15 cellular contexts compared by ENCODE assay signal in genomic region chr21:44883250-44883649, GRCh38. TPM values are rescaled to one million over a fixed set of nuclear protein-coding genes. Genes with fewer than 3 reads are reported as not detected.
DNase-seq lines count a peak whose midpoint lies in the region; ATAC-seq, FAIRE-seq and TF ChIP-seq lines count a peak whose summit lies in the region.
"Had no signal": no experiment of that assay in that cellular context is flagged by ENCODE, and none has a peak within 500 bp of the region (broad histone marks: within the 10 kb centered on the region; RNA-seq: fewer than 3 reads in every experiment).

No MANE protein-coding gene starts in this region.

- H3K4me1 Mint-ChIP-seq in Calu3 (ENCODE audit: low read depth, unreplicated experiment) (peaks cover 19% of the 10 kb centered on the region), T-cell (peaks cover 23 to 32% (median 24%) of the 10 kb centered on the region in 3 donors)

- H3K79me2 ChIP-seq in HepG2 (ENCODE audit: insufficient read depth, low read length) (no peaks in the 10 kb centered on the region), osteoblast (ENCODE audit: insufficient read depth, low read length) (no peaks in the 10 kb centered on the region)

- no peak for FAIRE-seq in HepG2 (lab: Jason Lieb, UNC)
- FAIRE-seq: GM12891, GM18507 had no signal

- CTCF ChIA-PET in HepG2 (lab: Yijun Ruan, JAX; ENCODE audit: low intra/inter-chr PET ratio, low total read pairs) (no interaction called here), Calu3 (lab: Charles Lee) (interaction anchor here (0.5 kb wide), 1 partner anchor 9 kb away, joined by 5 read pairs; no protein-coding TSS in a partner anchor), T-cell (lab: Charles Lee) (interaction anchor here in 1 of 2 donors (0.6 kb wide), 1 partner anchor 24 kb away, joined by 4 read pairs; no protein-coding TSS in a partner anchor)

- H3K9me3 Mint-ChIP-seq in Calu3 (ENCODE audit: low read depth, unreplicated experiment) (no peaks in the 10 kb centered on the region), T-cell (no peaks in the 10 kb centered on the region)

- TF ChIP-seq POLR2A in right lobe of liver (IDR thresholded peaks at IDR 0.05) = no peak
- no peak for TF ChIP-seq POLR2A in HepG2 (IDR thresholded peaks at IDR 0.05; ENCODE audit: insufficient read depth in 1 of 2, low read depth in 2 of 2, low read length in 2 of 2)

- H3K4me1 ChIP-seq in right lobe of liver (peaks cover 0 to 26% (median 13%) of the 10 kb centered on the region in 4 donors), HepG2 (ENCODE audit: insufficient read depth, low read length) (peaks cover 79% of the 10 kb centered on the region), RWPE2 (ENCODE audit: insufficient read depth, poor library complexity, severe bottlenecking) (peaks cover 46% of the 10 kb centered on the region), osteoblast (ENCODE audit: insufficient read depth, low read length) (peaks cover 21% of the 10 kb centered on the region)

- WGBS in right lobe of liver (ENCODE audit: insufficient coverage, low coverage, low lambda C conversion rate, missing lambda C conversion rate) = 73% methylated on average over 3 of the region's 11 CpGs
- 100% methylated on average over 4 of the region's 11 CpGs for WGBS in HepG2 (ENCODE audit: low lambda C conversion rate)

- H2AFZ ChIP-seq in HepG2 (ENCODE audit: low read length) = no peak overlapping the region
- no peak overlapping the region for H2AFZ ChIP-seq in osteoblast (ENCODE audit: low read length)

- BruUV-seq in HepG2 (replicated peaks; lab: Mats Ljungman, UMichigan) (no TSS peak), Calu3 (replicated peaks; lab: Mats Ljungman, UMichigan) (no TSS peak)

- POLR2A ChIA-PET in HepG2 (lab: Yijun Ruan, JAX) (interaction anchor here (1.5 kb wide), 1 partner anchor 31 kb away, joined by 3 read pairs; no protein-coding TSS in a partner anchor), T-cell (lab: Charles Lee) (no interaction called here)

- no peak for TF ChIP-seq RAD21 in HepG2 (CRISPR knock-in tag; IDR thresholded peaks at IDR 0.05)

- H4K20me1 ChIP-seq in HepG2 (ENCODE audit: insufficient read depth, low read length) = no peaks in the 10 kb centered on the region
- no peaks in the 10 kb centered on the region for H4K20me1 ChIP-seq in osteoblast (ENCODE audit: insufficient read depth, low read length)

- no peak overlapping the region for H3K9ac ChIP-seq in HepG2 (ENCODE audit: insufficient read depth, low read depth, low read length)

- no peaks in the 10 kb centered on the region for H3K36me3 ChIP-seq in right lobe of liver
- no peaks in the 10 kb centered on the region; a peak in 1 of 5 replicates for H3K36me3 ChIP-seq in HepG2 (replicated peaks in 1 of 2; ENCODE audit: control insufficient read depth in 1 of 2, insufficient read depth in 2 of 2, low read length in 2 of 2)
- H3K36me3 ChIP-seq in RWPE2 (ENCODE audit: low read depth) = no peaks in the 10 kb centered on the region
- no peaks in the 10 kb centered on the region for H3K36me3 ChIP-seq in osteoblast (ENCODE audit: insufficient read depth, low read length)

- H3K4me3 Mint-ChIP-seq in Calu3 (ENCODE audit: low read depth, unreplicated experiment) (no peak overlapping the region), T-cell (no peak overlapping the region)

- H3K27ac Mint-ChIP-seq in Calu3 (ENCODE audit: unreplicated experiment) (no peak overlapping the region), T-cell (peak overlapping the region in 1 of 2 donors; percentile 23)

- H3K27me3 ChIP-seq in right lobe of liver (no peaks in the 10 kb centered on the region), HepG2 (ENCODE audit: control insufficient read depth in 1 of 2, insufficient read depth in 2 of 2, low read length in 2 of 2) (no peaks in the 10 kb centered on the region), RWPE2 (ENCODE audit: insufficient read depth, poor library complexity, severe bottlenecking) (no peaks in the 10 kb centered on the region), osteoblast (ENCODE audit: insufficient read depth, low read length) (no peaks in the 10 kb centered on the region)

- no peak overlapping the region for H3K4me2 ChIP-seq in HepG2 (ENCODE audit: low read depth, low read length)
- H3K4me2 ChIP-seq in osteoblast (ENCODE audit: insufficient read depth, low read length) = no peak overlapping the region

- in situ Hi-C loops in HepG2 (cut with HindIII; ENCODE audit: extremely low pct_ligation_motif_present, low pct_unique_long_range_greater_than_20kb) = no loop called here

- H3K27me3 Mint-ChIP-seq in Calu3 (ENCODE audit: unreplicated experiment) (peaks cover 13% of the 10 kb centered on the region), T-cell (no peaks in the 10 kb centered on the region)

- no peaks in the 10 kb centered on the region for H3K36me3 Mint-ChIP-seq in Calu3 (ENCODE audit: insufficient read depth, unreplicated experiment)
- H3K36me3 Mint-ChIP-seq in T-cell = peaks cover 4% of the 10 kb centered on the region

- TF ChIP-seq EP300 in HepG2 (IDR thresholded peaks at IDR 0.05; ENCODE audit: low read depth in 2 of 2, low read length in 2 of 2) = no peak
- no peak for TF ChIP-seq EP300 in HepG2 (CRISPR knock-in tag; IDR thresholded peaks at IDR 0.05; ENCODE audit: borderline replicate concordance)

- intact Hi-C loops in right lobe of liver (cut with DNase I) (no loop called here), HepG2 (cut with micrococcal nuclease; ENCODE audit: unreplicated experiment) (no loop called here), Calu3 (cut with micrococcal nuclease; ENCODE audit: unreplicated experiment) (no loop called here)

- DNase-seq in right lobe of liver (peak; percentile 19 to 46 (median 44)), HepG2 (ENCODE audit: low spot score) (no peak), RWPE2 (ENCODE audit: low spot score) (no peak), osteoblast (ENCODE audit: insufficient read length, low spot score, missing footprints) (peak; percentile 15), Calu3 (no peak), T-cell (no peak)
- DNase-seq: ACHN, GOT3, KG1, NCI-H1436 treated with DMSO at 0.1 percent for 48 hours, NCI-H2081, NCI-H748 treated with DMSO at 0.1 percent for 48 hours had no signal

- H3K9me3 ChIP-seq in right lobe of liver = no peaks in the 10 kb centered on the region
- no peaks in the 10 kb centered on the region for H3K9me3 ChIP-seq in HepG2 (ENCODE audit: low read length)
- H3K9me3 ChIP-seq in RWPE2 (ENCODE audit: severe bottlenecking) = no peaks in the 10 kb centered on the region
- no peaks in the 10 kb centered on the region for H3K9me3 ChIP-seq in osteoblast (ENCODE audit: low read depth, low read length)

- H3K4me3 ChIP-seq in right lobe of liver = no peak overlapping the region
- no peak overlapping the region for H3K4me3 ChIP-seq in HepG2 (replicated peaks in 1 of 3; ENCODE audit: insufficient read depth in 1 of 3, low read depth in 2 of 3, low read length in 3 of 3)
- no peak overlapping the region for H3K4me3 ChIP-seq in RWPE2 (ENCODE audit: severe bottlenecking)
- H3K4me3 ChIP-seq in osteoblast (ENCODE audit: insufficient read depth, low read length) = no peak overlapping the region

- TF ChIP-seq CTCF in right lobe of liver (IDR thresholded peaks at IDR 0.05) = no peak
- no peak for TF ChIP-seq CTCF in HepG2 (CRISPR knock-in tag; IDR thresholded peaks at IDR 0.05)
- TF ChIP-seq CTCF in RWPE2 (IDR thresholded peaks at IDR 0.05; ENCODE audit: poor library complexity, severe bottlenecking) = no peak
- no peak for TF ChIP-seq CTCF in osteoblast (IDR thresholded peaks at IDR 0.05; ENCODE audit: extremely low read depth, low read depth, low read length)
- TF ChIP-seq CTCF in Calu3 (IDR thresholded peaks at IDR 0.05; ENCODE audit: unreplicated experiment) = no peak

- no peak for ATAC-seq in right lobe of liver
- ATAC-seq in HepG2 = no peak
- no peak for ATAC-seq in RWPE2 (ENCODE audit: low read depth)
- ATAC-seq in T-cell (replicated peaks in 1 of 4) = no peak
- no peak for ATAC-seq in HG03432 (IDR thresholded peaks at IDR 0.05; ENCODE audit: unreplicated experiment)

- no peak overlapping the region for H3K27ac ChIP-seq in right lobe of liver
- H3K27ac ChIP-seq in HepG2 (ENCODE audit: extremely low read length, insufficient read depth, low read length) = no peak overlapping the region
- H3K27ac ChIP-seq in RWPE2 (ENCODE audit: poor library complexity, severe bottlenecking) = peak overlapping the region; percentile 95
- H3K27ac ChIP-seq in osteoblast (ENCODE audit: low read depth, low read length) = no peak overlapping the region

RNA-seq across cellular contexts. Expression of gene PTTG1IP, which starts 9.8 kb away (rescaled TPM):
- total RNA-seq in right lobe of liver (100 to 1,000 TPM in 3 of 6 experiments, 10 to 100 TPM in 3; 54.3 to 195 (median 140) TPM), HepG2 (2016; rRNA removed; fragmentation: Illumina TruSeq; extraction: Trizol) (89.4 and 161 TPM in 2 replicates), osteoblast (413 and 480 TPM in 2 replicates), Calu3 (2022) (135 and 136 TPM in 2 replicates), T-cell (10 to 100 TPM; 73.4 to 91.1 (median 90.2) TPM)
- total RNA-seq in HepG2 (2016; cell fraction: cytosol; rRNA removed; fragmentation: Illumina TruSeq; extraction: Trizol; ENCODE audit: low read depth) = 42.7 and 52.7 TPM in 2 replicates
- total RNA-seq in HepG2 (2016; cell fraction: insoluble cytoplasmic fraction; rRNA removed; fragmentation: Illumina TruSeq; extraction: Trizol) = 93.0 and 159 TPM in 2 replicates
- 72.6 and 73.1 TPM in 2 replicates for total RNA-seq in HepG2 (2016; cell fraction: membrane; rRNA removed; fragmentation: Illumina TruSeq; extraction: Trizol)
- 137 and 161 TPM in 2 replicates for total RNA-seq in HepG2 (2016; cell fraction: nucleus; rRNA removed; fragmentation: Illumina TruSeq; extraction: Trizol)
- 700 and 734 TPM in 2 replicates for polyA plus RNA-seq in HepG2 (2011; rRNA removed)
- 548 and 662 TPM in 2 replicates for polyA plus RNA-seq in HepG2 (2011; cell fraction: cytosol; rRNA removed)
- 529 and 555 TPM in 2 replicates for polyA plus RNA-seq in HepG2 (2011; cell fraction: nucleus; rRNA removed)
- 435 and 453 TPM in 2 replicates for polyA plus RNA-seq in HepG2 (2012)
- polyA plus RNA-seq in HepG2 (2016; cell fraction: cytosol; fragmentation: Illumina TruSeq; extraction: Trizol; ENCODE audit: low read depth) = 22.2 and 24.3 TPM in 2 replicates
- 90.0 and 95.3 TPM in 2 replicates for polyA plus RNA-seq in HepG2 (2016; cell fraction: insoluble cytoplasmic fraction; fragmentation: Illumina TruSeq; extraction: Trizol; ENCODE audit: low read depth)
- polyA plus RNA-seq in HepG2 (2016; cell fraction: membrane; fragmentation: Illumina TruSeq; extraction: Trizol; ENCODE audit: low read depth) = 47.9 and 49.9 TPM in 2 replicates
- 267 and 281 TPM in 2 replicates for polyA plus RNA-seq in HepG2 (2016; cell fraction: nucleus; fragmentation: Illumina TruSeq; extraction: Trizol; ENCODE audit: insufficient read depth, low read depth)
- 110 and 581 TPM in 2 replicates for polyA minus RNA-seq in HepG2 (2011; rRNA and poly(A)+ RNA removed; ENCODE audit: low replicate concordance)
- polyA minus RNA-seq in HepG2 (2011; cell fraction: cytosol; rRNA and poly(A)+ RNA removed) = 491 and 595 TPM in 2 replicates
- 203 and 242 TPM in 2 replicates for polyA minus RNA-seq in HepG2 (2011; cell fraction: nucleus; rRNA and poly(A)+ RNA removed)

RNA-seq across cellular contexts. Expression of gene ITGB2, which starts 37.4 kb away (rescaled TPM):
- total RNA-seq in right lobe of liver (10 to 100 TPM; 12.9 to 61.8 (median 36.6) TPM), HepG2 (2016; rRNA removed; fragmentation: Illumina TruSeq; extraction: Trizol) (1.6 and 4.2 TPM in 2 replicates), osteoblast (13.3 and 15.2 TPM in 2 replicates), Calu3 (2022) (0.42 and 0.47 TPM in 2 replicates), T-cell (100 to 1,000 TPM; 249 to 498 (median 304) TPM)
- 0.71 and 0.91 TPM in 2 replicates for total RNA-seq in HepG2 (2016; cell fraction: cytosol; rRNA removed; fragmentation: Illumina TruSeq; extraction: Trizol; ENCODE audit: low read depth)
- 2.3 and 3.5 TPM in 2 replicates for total RNA-seq in HepG2 (2016; cell fraction: insoluble cytoplasmic fraction; rRNA removed; fragmentation: Illumina TruSeq; extraction: Trizol)
- 1.2 and 1.9 TPM in 2 replicates for total RNA-seq in HepG2 (2016; cell fraction: membrane; rRNA removed; fragmentation: Illumina TruSeq; extraction: Trizol)
- total RNA-seq in HepG2 (2016; cell fraction: nucleus; rRNA removed; fragmentation: Illumina TruSeq; extraction: Trizol) = 6.5 and 6.6 TPM in 2 replicates
- 18.0 and 26.4 TPM in 2 replicates for polyA plus RNA-seq in HepG2 (2011; rRNA removed)
- 22.3 and 25.2 TPM in 2 replicates for polyA plus RNA-seq in HepG2 (2011; cell fraction: cytosol; rRNA removed)
- 63.6 and 64.3 TPM in 2 replicates for polyA plus RNA-seq in HepG2 (2011; cell fraction: nucleus; rRNA removed)
- polyA plus RNA-seq in HepG2 (2012) = 28.1 and 37.9 TPM in 2 replicates
- polyA plus RNA-seq in HepG2 (2016; cell fraction: cytosol; fragmentation: Illumina TruSeq; extraction: Trizol; ENCODE audit: low read depth) = 0.53 and 1.0 TPM in 2 replicates
- 2.2 and 2.5 TPM in 2 replicates for polyA plus RNA-seq in HepG2 (2016; cell fraction: insoluble cytoplasmic fraction; fragmentation: Illumina TruSeq; extraction: Trizol; ENCODE audit: low read depth)
- polyA plus RNA-seq in HepG2 (2016; cell fraction: membrane; fragmentation: Illumina TruSeq; extraction: Trizol; ENCODE audit: low read depth) = 1.3 and 1.5 TPM in 2 replicates
- polyA plus RNA-seq in HepG2 (2016; cell fraction: nucleus; fragmentation: Illumina TruSeq; extraction: Trizol; ENCODE audit: insufficient read depth, low read depth) = 5.9 and 7.0 TPM in 2 replicates
- 1.4 and 26.8 TPM in 2 replicates for polyA minus RNA-seq in HepG2 (2011; rRNA and poly(A)+ RNA removed; ENCODE audit: low replicate concordance)
- polyA minus RNA-seq in HepG2 (2011; cell fraction: cytosol; rRNA and poly(A)+ RNA removed) = 11.9 and 12.6 TPM in 2 replicates
- polyA minus RNA-seq in HepG2 (2011; cell fraction: nucleus; rRNA and poly(A)+ RNA removed) = 10.0 and 14.7 TPM in 2 replicates

RNA-seq across cellular contexts. Expression of gene SLX9, which starts 56.6 kb away (rescaled TPM):
- total RNA-seq in right lobe of liver (10 to 100 TPM; 15.0 to 27.9 (median 17.1) TPM), HepG2 (2016; rRNA removed; fragmentation: Illumina TruSeq; extraction: Trizol) (47.1 and 51.5 TPM in 2 replicates), osteoblast (9.4 and 10.9 TPM in 2 replicates), Calu3 (2022) (24.6 and 28.6 TPM in 2 replicates), T-cell (10 to 100 TPM; 16.7 to 32.2 (median 26.7) TPM)
- 43.4 and 50.9 TPM in 2 replicates for total RNA-seq in HepG2 (2016; cell fraction: cytosol; rRNA removed; fragmentation: Illumina TruSeq; extraction: Trizol; ENCODE audit: low read depth)
- 51.9 and 55.4 TPM in 2 replicates for total RNA-seq in HepG2 (2016; cell fraction: insoluble cytoplasmic fraction; rRNA removed; fragmentation: Illumina TruSeq; extraction: Trizol)
- 31.2 and 37.8 TPM in 2 replicates for total RNA-seq in HepG2 (2016; cell fraction: membrane; rRNA removed; fragmentation: Illumina TruSeq; extraction: Trizol)
- 17.3 and 20.5 TPM in 2 replicates for total RNA-seq in HepG2 (2016; cell fraction: nucleus; rRNA removed; fragmentation: Illumina TruSeq; extraction: Trizol)
- 21.0 and 22.6 TPM in 2 replicates for polyA plus RNA-seq in HepG2 (2011; rRNA removed)
- polyA plus RNA-seq in HepG2 (2011; cell fraction: cytosol; rRNA removed) = 32.4 and 47.0 TPM in 2 replicates
- 22.9 and 26.2 TPM in 2 replicates for polyA plus RNA-seq in HepG2 (2011; cell fraction: nucleus; rRNA removed)
- 22.9 TPM in 2 replicates for polyA plus RNA-seq in HepG2 (2012)
- 43.3 and 45.1 TPM in 2 replicates for polyA plus RNA-seq in HepG2 (2016; cell fraction: cytosol; fragmentation: Illumina TruSeq; extraction: Trizol; ENCODE audit: low read depth)
- 53.9 and 57.5 TPM in 2 replicates for polyA plus RNA-seq in HepG2 (2016; cell fraction: insoluble cytoplasmic fraction; fragmentation: Illumina TruSeq; extraction: Trizol; ENCODE audit: low read depth)
- 27.6 and 29.8 TPM in 2 replicates for polyA plus RNA-seq in HepG2 (2016; cell fraction: membrane; fragmentation: Illumina TruSeq; extraction: Trizol; ENCODE audit: low read depth)
- polyA plus RNA-seq in HepG2 (2016; cell fraction: nucleus; fragmentation: Illumina TruSeq; extraction: Trizol; ENCODE audit: insufficient read depth, low read depth) = 35.4 and 41.4 TPM in 2 replicates
- 14.1 and 17.2 TPM in 2 replicates for polyA minus RNA-seq in HepG2 (2011; rRNA and poly(A)+ RNA removed; ENCODE audit: low replicate concordance)
- 15.8 and 22.1 TPM in 2 replicates for polyA minus RNA-seq in HepG2 (2011; cell fraction: cytosol; rRNA and poly(A)+ RNA removed)
- 5.8 and 8.6 TPM in 2 replicates for polyA minus RNA-seq in HepG2 (2011; cell fraction: nucleus; rRNA and poly(A)+ RNA removed)

Comparison
In these comparisons a context has a peak if more than half of its experiments do, and no peak if none do; other contexts are left out.
1. DNase-seq: peak in right lobe of liver (3 of 3) and osteoblast (single experiment); none in HepG2 (single experiment), RWPE2 (single experiment), Calu3 (single experiment) and T-cell (0 of 34).